In the genomic region with DNA sequence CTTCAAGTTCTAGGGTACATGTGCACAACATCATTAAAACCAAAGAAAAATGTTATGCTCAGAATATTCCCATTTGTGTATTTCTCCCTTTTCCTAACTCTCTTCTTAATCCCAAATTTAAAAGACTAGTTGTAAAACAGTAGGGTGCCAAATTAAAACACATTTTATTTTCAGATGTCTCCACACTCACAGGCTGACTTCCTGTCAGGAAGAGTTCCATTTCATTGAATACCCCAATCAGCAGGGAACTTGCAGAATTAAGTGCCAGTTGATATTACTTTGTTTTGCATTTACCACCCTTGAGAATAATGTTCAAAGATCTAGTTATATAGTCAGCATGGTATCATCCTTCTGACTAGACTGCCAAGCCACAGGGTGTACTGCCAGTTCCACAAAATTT, we compare ENCODE assay signal across 1 cellular context.
TF ChIP-seq lines count a peak whose summit lies in the region.

No MANE protein-coding gene starts in this region.

TF ChIP-seq in GM12878, 131 proteins besides CTCF, POLR2A, EP300 and RAD21 (continued from another document):
- TF ChIP-seq, protein P1, sequence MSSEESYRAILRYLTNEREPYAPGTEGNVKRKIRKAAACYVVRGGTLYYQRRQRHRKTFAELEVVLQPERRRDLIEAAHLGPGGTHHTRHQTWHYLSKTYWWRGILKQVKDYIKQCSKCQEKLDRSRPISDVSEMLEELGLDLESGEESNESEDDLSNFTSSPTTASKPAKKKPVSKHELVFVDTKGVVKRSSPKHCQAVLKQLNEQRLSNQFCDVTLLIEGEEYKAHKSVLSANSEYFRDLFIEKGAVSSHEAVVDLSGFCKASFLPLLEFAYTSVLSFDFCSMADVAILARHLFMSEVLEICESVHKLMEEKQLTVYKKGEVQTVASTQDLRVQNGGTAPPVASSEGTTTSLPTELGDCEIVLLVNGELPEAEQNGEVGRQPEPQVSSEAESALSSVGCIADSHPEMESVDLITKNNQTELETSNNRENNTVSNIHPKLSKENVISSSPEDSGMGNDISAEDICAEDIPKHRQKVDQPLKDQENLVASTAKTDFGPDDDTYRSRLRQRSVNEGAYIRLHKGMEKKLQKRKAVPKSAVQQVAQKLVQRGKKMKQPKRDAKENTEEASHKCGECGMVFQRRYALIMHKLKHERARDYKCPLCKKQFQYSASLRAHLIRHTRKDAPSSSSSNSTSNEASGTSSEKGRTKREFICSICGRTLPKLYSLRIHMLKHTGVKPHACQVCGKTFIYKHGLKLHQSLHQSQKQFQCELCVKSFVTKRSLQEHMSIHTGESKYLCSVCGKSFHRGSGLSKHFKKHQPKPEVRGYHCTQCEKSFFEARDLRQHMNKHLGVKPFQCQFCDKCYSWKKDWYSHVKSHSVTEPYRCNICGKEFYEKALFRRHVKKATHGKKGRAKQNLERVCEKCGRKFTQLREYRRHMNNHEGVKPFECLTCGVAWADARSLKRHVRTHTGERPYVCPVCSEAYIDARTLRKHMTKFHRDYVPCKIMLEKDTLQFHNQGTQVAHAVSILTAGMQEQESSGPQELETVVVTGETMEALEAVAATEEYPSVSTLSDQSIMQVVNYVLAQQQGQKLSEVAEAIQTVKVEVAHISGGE (CRISPR knock-in tag; IDR thresholded peaks at IDR 0.05): no peak
- TF ChIP-seq ZNF592 (IDR thresholded peaks at IDR 0.05) (no peak), POLR2AphosphoS2 (IDR thresholded peaks at IDR 0.05; ENCODE audit: low read depth, low read length) (no peak), ATF7 (IDR thresholded peaks at IDR 0.05; ENCODE audit: low read depth) (no peak), CBX3 (IDR thresholded peaks at IDR 0.05; ENCODE audit: borderline replicate concordance, low read depth) (no peak), SUPT20H (IDR thresholded peaks at IDR 0.05; ENCODE audit: borderline replicate concordance, control insufficient read depth, low read depth, low read length) (no peak), NFXL1 (IDR thresholded peaks at IDR 0.05; ENCODE audit: borderline replicate concordance) (no peak)
TF ChIP-seq in GM12878: peak in this region for 0.
